Comparison of ENCODE assay signal across 17 cellular contexts in the genomic region with DNA sequence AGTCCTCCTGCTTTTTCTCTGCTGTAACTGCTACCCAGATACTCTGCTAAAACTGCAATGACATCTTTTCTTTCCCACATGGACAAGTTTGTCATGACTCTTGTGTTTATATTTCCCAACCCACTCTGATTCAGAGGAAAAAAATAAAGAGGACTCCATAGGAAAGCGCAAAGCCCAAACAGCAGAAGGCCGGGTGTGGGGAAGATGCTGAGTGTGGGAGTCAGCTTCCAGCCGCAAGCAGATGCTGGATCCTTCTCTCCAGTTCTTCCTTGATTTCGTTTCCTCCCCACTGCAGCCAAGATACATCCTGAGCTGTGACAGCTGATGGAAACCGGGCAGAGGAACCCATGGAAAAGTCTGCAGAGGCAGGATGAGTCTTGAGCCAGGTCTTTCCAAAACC.
DNase-seq lines count a peak whose midpoint lies in the region; ATAC-seq and TF ChIP-seq lines count a peak whose summit lies in the region.
"Had no signal": no experiment of that assay in that cellular context is flagged by ENCODE, and none has a peak within 500 bp of the region (broad histone marks: within the 10 kb centered on the region; RNA-seq: fewer than 3 reads in every experiment).

No MANE protein-coding gene starts in this region.

- ATAC-seq in HG03457 (IDR thresholded peaks at IDR 0.05; ENCODE audit: unreplicated experiment), result no peak

- H3K36me3 ChIP-seq in left ventricle myocardium inferior, result no peaks in the 10 kb centered on the region
- H3K36me3 ChIP-seq: BLaER1 treated with 17β-estradiol and CSF1 and Interleukin-3, amounts not matched to agents 10 nM and 100 nM had no signal

- H3K27me3 ChIP-seq in left ventricle myocardium inferior (ENCODE audit: low read depth), result no peaks in the 10 kb centered on the region
- H3K27me3 ChIP-seq: BLaER1 treated with 17β-estradiol and CSF1 and Interleukin-3, amounts not matched to agents 10 nM and 100 nM had no signal

- intact Hi-C loops in left ventricle myocardium inferior (cut with micrococcal nuclease), result no loop called here

- peak overlapping the region; percentile 45 for H3K27ac ChIP-seq in left ventricle myocardium inferior (replicated peaks)
- H3K27ac ChIP-seq: BLaER1 treated with 17β-estradiol and CSF1 and Interleukin-3, amounts not matched to agents 10 nM and 100 nM; KMS-11; parathyroid adenoma; VCaP had no signal

- TF ChIP-seq CTCF in astrocyte of the spinal cord (IDR thresholded peaks at IDR 0.05; ENCODE audit: low read depth, low read length) (no peak), left ventricle myocardium inferior (IDR thresholded peaks at IDR 0.05; ENCODE audit: borderline replicate concordance) (no peak)

- H3K4me3 ChIP-seq in astrocyte of the spinal cord (ENCODE audit: low read depth, low read length) (no peak overlapping the region), left ventricle myocardium inferior (no peak overlapping the region), skeletal muscle cell (ENCODE audit: low read depth, low read length) (no peak overlapping the region)
- H3K4me3 ChIP-seq: BLaER1 treated with 17β-estradiol and CSF1 and Interleukin-3, amounts not matched to agents 10 nM and 100 nM had no signal

- DNase-seq in Daoy (ENCODE audit: low read depth), result peak; percentile 21
- DNase-seq in astrocyte of the spinal cord (ENCODE audit: low read depth, low spot score), result peak; percentile 37
- DNase-seq in left ventricle myocardium inferior, result peak; percentile 47
- DNase-seq in skeletal muscle cell (ENCODE audit: low read depth), result peak; percentile 69
- DNase-seq in OCI-M2 (lab: John Stamatoyannopoulos, UW; ENCODE audit: unreplicated experiment), result no peak
- no peak for DNase-seq in DMS79 treated with DMSO at 0.1 percent for 48 hours (lab: John Stamatoyannopoulos, UW)
- no peak for DNase-seq in HuH-7 (ENCODE audit: low spot score)
- DNase-seq: effector CD4-positive, alpha-beta T cell; GDM1; NCI-H2029 treated with DMSO at 0.1 percent for 48 hours; NK-92 treated with Interleukin-12 subunit alpha and Interleukin-12 subunit beta, amount 100 ng/mL, for 24 hours; stimulated activated CD4-positive, alpha-beta T cell treated with anti-CD3 and anti-CD28 coated beads, Interleukin-1b, Interleukin-23, amount 100 ng/mL, for 48 hours had no signal

- in situ Hi-C loops in astrocyte of the spinal cord (cut with HindIII; ENCODE audit: low sequenced_read_pairs), result no loop called here

- H3K9me3 ChIP-seq in left ventricle myocardium inferior (replicated peaks), result no peaks in the 10 kb centered on the region
- H3K9me3 ChIP-seq: BLaER1 treated with 17β-estradiol and CSF1 and Interleukin-3, amounts not matched to agents 10 nM and 100 nM had no signal

- H3K4me1 ChIP-seq in left ventricle myocardium inferior, result peaks cover 14% of the 10 kb centered on the region
- H3K4me1 ChIP-seq: parathyroid adenoma had no signal

Comparison
In these comparisons a context has a peak if more than half of its experiments do, and no peak if none do; other contexts are left out.
1. DNase-seq: peak in Daoy (single experiment), astrocyte of the spinal cord (single experiment), left ventricle myocardium inferior (single experiment) and skeletal muscle cell (single experiment); none in OCI-M2 (single experiment), DMS79 treated with DMSO at 0.1 percent for 48 hours (single experiment) and HuH-7 (single experiment).